8 cellular contexts compared by ENCODE assay signal in the genomic region with DNA sequence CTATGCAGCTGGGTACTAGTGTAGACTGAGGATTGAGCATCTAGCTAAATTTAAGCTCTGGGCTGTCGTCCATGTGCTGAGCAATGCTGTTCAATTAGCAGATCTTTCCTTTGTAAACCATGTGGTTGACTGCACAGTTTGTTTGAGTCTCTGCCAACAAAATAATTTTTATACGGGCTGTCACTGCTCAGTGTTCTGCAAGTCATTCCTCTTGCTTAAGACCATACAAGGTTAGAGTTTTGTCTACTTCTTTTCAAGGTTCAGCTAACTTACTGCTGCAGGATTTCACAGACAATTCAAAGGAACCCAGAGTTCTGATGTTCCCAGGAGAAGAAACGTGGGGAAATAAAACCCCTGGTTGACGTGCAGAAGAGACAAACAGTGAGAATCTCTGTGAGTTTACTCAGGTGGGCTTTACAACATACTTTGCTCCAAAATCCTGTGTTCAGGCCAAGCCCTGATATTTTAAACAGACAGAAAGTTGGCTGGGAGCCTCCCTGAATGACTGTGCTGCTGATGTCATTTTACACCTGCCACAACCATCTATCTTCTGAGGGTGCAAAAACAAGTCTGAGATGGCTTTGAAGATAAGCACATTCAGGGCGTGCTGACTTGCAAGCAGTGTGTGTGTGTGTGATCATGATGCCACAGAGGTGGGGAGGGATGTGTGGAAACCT.
DNase-seq lines count a peak whose midpoint lies in the region; ATAC-seq lines count a peak whose summit lies in the region.

No MANE protein-coding gene starts in this region.

- DNase-seq in NCI-H345 (lab: John Stamatoyannopoulos, UW) (peak; percentile 9), NCI-H345 treated with DMSO at 0.1 percent for 48 hours (lab: John Stamatoyannopoulos, UW; ENCODE audit: unreplicated experiment) (no peak), SK-N-DZ (ENCODE audit: low spot score) (peak; percentile 4), non-pigmented ciliary epithelial cell (ENCODE audit: low read depth) (peak; percentile 82), NCI-H524 (lab: John Stamatoyannopoulos, UW) (no peak), HPDE6-E6E7 (ENCODE audit: extremely low spot score) (no peak)

- ATAC-seq in esophagus mucosa: peak; percentile 80
- ATAC-seq in HG02852 (IDR thresholded peaks at IDR 0.05; ENCODE audit: unreplicated experiment): no peak

Comparison
In these comparisons a context has a peak if more than half of its experiments do, and no peak if none do; other contexts are left out.
1. DNase-seq: peak in NCI-H345 (single experiment), SK-N-DZ (single experiment) and non-pigmented ciliary epithelial cell (single experiment); none in NCI-H345 treated with DMSO at 0.1 percent for 48 hours (single experiment), NCI-H524 (0 of 2) and HPDE6-E6E7 (single experiment).